In genomic region chr1:156766288-156767100, GRCh38 we compare ENCODE assay signal across 7 cellular contexts. TPM values are rescaled to one million over a fixed set of nuclear protein-coding genes. Genes with fewer than 3 reads are reported as not detected.
DNase-seq lines count a peak whose midpoint lies in the region; ATAC-seq and TF ChIP-seq lines count a peak whose summit lies in the region.

No MANE protein-coding gene starts in this region.

- H3K27me3 ChIP-seq in HCT116 (ENCODE audit: insufficient read depth, low read length): no peaks in the 10 kb centered on the region
- no peaks in the 10 kb centered on the region for H3K27me3 ChIP-seq in PC-3 (ENCODE audit: low read length)
- no peaks in the 10 kb centered on the region for H3K27me3 ChIP-seq in fibroblast of lung (ENCODE audit: control insufficient read depth, insufficient read depth, low read length)

- POLR2A ChIA-PET in HCT116 (lab: Charles Lee): interaction anchor here (0.6 to 1.9 kb wide), 12 partner anchors 10 to 266 kb away, joined by 3 to 14 read pairs (median 4); partner anchors contain the start of genes HDGF, ISG20L2, MEF2D and METTL25B
- POLR2A ChIA-PET in PC-3 (lab: Charles Lee; ENCODE audit: unreplicated experiment): interaction anchor here (0.6 to 1.8 kb wide), 4 partner anchors 15 to 465 kb away, joined by 3 to 7 read pairs (median 6); partner anchors contain the start of genes HDGF, ISG20L2, METTL25B and MRPL24

- RAD21 ChIA-PET in HCT116 (lab: Charles Lee; ENCODE audit: low non-redundant PET in 1 of 2, low total read pairs in 2 of 2, uncharacterized antibody in 2 of 2, unreplicated experiment in 2 of 2): interaction anchor here (1.3 to 1.4 kb wide), 4 partner anchors 14 to 38 kb away, joined by 4 to 5 read pairs (median 4); partner anchors contain the start of genes MRPL24 (in 2 of the 2), ISG20L2 (in 1 of the 2) and METTL25B (in 1 of the 2)

- TF ChIP-seq POLR2A in GM18505 (IDR thresholded peaks at IDR 0.05; ENCODE audit: borderline replicate concordance, extremely low read depth, insufficient read depth, insufficient read length) (peak; percentile 56), HCT116 (IDR thresholded peaks at IDR 0.05; ENCODE audit: borderline replicate concordance, extremely low read depth, insufficient read depth, insufficient read length) (no peak)

- DNase-seq in HCT116 (ENCODE audit: low read depth, low spot score) (no peak), PC-3 (peak; percentile 47), fibroblast of lung (ENCODE audit: low read depth in 2 of 2) (no peak), posterior vena cava (ENCODE audit: low spot score) (peak; percentile 22), hepatic stellate cell (ENCODE audit: low spot score) (no peak), NCI-H2227 treated with DMSO at 0.1 percent for 48 hours (lab: John Stamatoyannopoulos, UW) (no peak)

- H3K36me3 ChIP-seq in HCT116 (ENCODE audit: control insufficient read depth in 1 of 2, insufficient read depth in 2 of 2, low read length in 2 of 2) (peaks cover 0 to 16% of the 10 kb centered on the region in 2 experiments; a peak in 1 of 4 replicates), PC-3 (ENCODE audit: low read depth, low read length) (peaks cover 8% of the 10 kb centered on the region), fibroblast of lung (ENCODE audit: control insufficient read depth, insufficient read depth, low read length) (peaks cover 3% of the 10 kb centered on the region)

- peak overlapping the region; percentile 74 to 95 for H3K4me3 ChIP-seq in HCT116 (replicated peaks in 1 of 2; ENCODE audit: low read depth in 1 of 2, low read length in 2 of 2)
- peak overlapping the region; percentile 74 for H3K4me3 ChIP-seq in PC-3 (ENCODE audit: low read length)
- peak overlapping the region; percentile 51 to 97 (median 82) for H3K4me3 ChIP-seq in fibroblast of lung (replicated peaks in 1 of 4; ENCODE audit: control extremely low read depth in 1 of 4, insufficient read depth in 1 of 4, low read depth in 3 of 4, low read length in 4 of 4)

- no peaks in the 10 kb centered on the region for H3F3A ChIP-seq in PC-3 (ENCODE audit: low read length, unreplicated experiment)

- TF ChIP-seq CTCF in HCT116 (IDR thresholded peaks at IDR 0.05 in 2 of 3, conservative IDR thresholded peaks at IDR 0.05 in 1 of 3; ENCODE audit: borderline replicate concordance in 1 of 3, insufficient read depth in 1 of 3, low read depth in 2 of 3, low read length in 2 of 3) (no peak), PC-3 (conservative IDR thresholded peaks at IDR 0.05; ENCODE audit: low read depth, low read length) (no peak), fibroblast of lung (conservative IDR thresholded peaks at IDR 0.05 in 1 of 2, IDR thresholded peaks at IDR 0.05 in 1 of 2; ENCODE audit: low read depth in 1 of 2, low read length in 2 of 2) (no peak)

- CTCF ChIA-PET in HCT116 (lab: Charles Lee) (interaction anchor here (1.1 to 6.4 kb wide), 6 partner anchors 19 to 164 kb away, joined by 5 to 51 read pairs (median 6); partner anchors contain the start of genes ISG20L2, METTL25B, MRPL24 and NTRK1), PC-3 (lab: Charles Lee) (interaction anchor here (0.6 to 1.3 kb wide), 7 partner anchors 26 to 907 kb away, joined by 3 to 9 read pairs (median 3); partner anchors contain the start of gene MRPL24)

- H3K9me2 ChIP-seq in HCT116 (ENCODE audit: insufficient read depth) (no peaks in the 10 kb centered on the region), PC-3 (replicated peaks; ENCODE audit: low read length) (no peaks in the 10 kb centered on the region)

- H4K20me1 ChIP-seq in HCT116 (ENCODE audit: insufficient read depth) (no peaks in the 10 kb centered on the region), PC-3 (ENCODE audit: low read length) (peaks cover 4% of the 10 kb centered on the region; the same call in 1 of the 2 replicates), fibroblast of lung (ENCODE audit: control insufficient read depth, extremely low read depth, insufficient read depth, low read length) (no peaks in the 10 kb centered on the region)

- H3K9me3 ChIP-seq in HCT116 (ENCODE audit: control insufficient read depth in 1 of 2, insufficient read depth in 1 of 2, low read depth in 1 of 2, low read length in 2 of 2) (no peaks in the 10 kb centered on the region), PC-3 (ENCODE audit: low read length) (no peaks in the 10 kb centered on the region), fibroblast of lung (ENCODE audit: control insufficient read depth, insufficient read depth, low read depth, low read length) (no peaks in the 10 kb centered on the region)

- H3K79me2 ChIP-seq in HCT116 (ENCODE audit: insufficient read depth, low read length) (peaks cover 50% of the 10 kb centered on the region), PC-3 (ENCODE audit: low read length) (peaks cover 50% of the 10 kb centered on the region), fibroblast of lung (ENCODE audit: control insufficient read depth, insufficient read depth, low read length) (peaks cover 38% of the 10 kb centered on the region)

- H2AFZ ChIP-seq in HCT116 (ENCODE audit: low read depth, low read length, poor library complexity, severe bottlenecking) (peak overlapping the region; percentile 36), PC-3 (ENCODE audit: low read length) (peak overlapping the region; percentile 91), fibroblast of lung (ENCODE audit: low read length) (peak overlapping the region; percentile 82)

- H3K4me2 ChIP-seq in HCT116 (ENCODE audit: low read length): peak overlapping the region; percentile 95
- H3K4me2 ChIP-seq in PC-3 (ENCODE audit: low read length): peak overlapping the region; percentile 96
- peak overlapping the region; percentile 95 for H3K4me2 ChIP-seq in fibroblast of lung (ENCODE audit: extremely low read depth, insufficient read depth, low read length)

- TF ChIP-seq RAD21 in HCT116 (IDR thresholded peaks at IDR 0.05; ENCODE audit: low read depth): no peak

- H3K27ac ChIP-seq in HCT116 (ENCODE audit: low read depth, low read length) (peak overlapping the region; percentile 85), PC-3 (ENCODE audit: low read length) (peak overlapping the region; percentile 74), fibroblast of lung (ENCODE audit: insufficient read depth, low read length) (peak overlapping the region; percentile 93)

- peak overlapping the region; percentile 98 for H3K9ac ChIP-seq in HCT116 (ENCODE audit: low read length)
- H3K9ac ChIP-seq in PC-3 (ENCODE audit: low read length): peak overlapping the region; percentile 98
- peak overlapping the region; percentile 54 for H3K9ac ChIP-seq in fibroblast of lung (ENCODE audit: insufficient read depth, low read length)

- peaks cover 13 to 19% of the 10 kb centered on the region in 2 experiments for H3K4me1 ChIP-seq in HCT116 (ENCODE audit: control insufficient read depth in 1 of 2, insufficient read depth in 2 of 2, low read length in 2 of 2)
- peaks cover 31% of the 10 kb centered on the region for H3K4me1 ChIP-seq in PC-3 (ENCODE audit: insufficient read depth, low read length)
- no peaks in the 10 kb centered on the region for H3K4me1 ChIP-seq in fibroblast of lung (ENCODE audit: control insufficient read depth, extremely low read depth, insufficient read depth, low read length)

- BruUV-seq in HCT116 (replicated peaks; lab: Mats Ljungman, UMichigan) (TSS peak; percentile 87), PC-3 (replicated peaks; lab: Mats Ljungman, UMichigan) (TSS peak; percentile 81)

- intact Hi-C loops in HCT116 (cut with micrococcal nuclease) (loop anchor here (1.0 to 5.0 kb wide), 5 partner anchors 14 to 79 kb away; partner anchors contain the start of genes ISG20L2, METTL25B and MRPL24), PC-3 (cut with micrococcal nuclease) (loop anchor here (1.0 kb wide), 3 partner anchors 14 to 38 kb away; partner anchors contain the start of genes ISG20L2, METTL25B and MRPL24), posterior vena cava (cut with DNase I) (no loop called here)

- peak; percentile 16 for ATAC-seq in GM18505 (IDR thresholded peaks at IDR 0.05; ENCODE audit: unreplicated experiment)
- ATAC-seq in HCT116: peak; percentile 42
- ATAC-seq in PC-3: peak; percentile 16

TF ChIP-seq in HCT116, 20 proteins besides CTCF, POLR2A, EP300 and RAD21 (continues in another document):
- TF ChIP-seq POLR2AphosphoS5 (IDR thresholded peaks at IDR 0.05; ENCODE audit: low read depth, low read length): peak; percentile 72

RNA-seq across cellular contexts. Expression of gene PRCC, which starts 0.8 kb away (rescaled TPM):
- 78.1 TPM for total RNA-seq in HCT116 (2021; ENCODE audit: unreplicated experiment)
- 46.0 and 53.9 TPM in 2 replicates for polyA plus RNA-seq in HCT116 (2012)
- 103 TPM in 2 replicates for total RNA-seq in PC-3 (2014; rRNA removed)
- 10.5 and 13.2 TPM in 2 replicates for total RNA-seq in fibroblast of lung
- 52.0 and 75.8 TPM in 2 replicates for polyA plus RNA-seq in fibroblast of lung
- polyA plus RNA-seq in fibroblast of lung (2012): 41.9 and 48.7 TPM in 2 replicates
- polyA minus RNA-seq in fibroblast of lung (ENCODE audit: low replicate concordance): 98.8 and 140 TPM in 2 replicates
- 10 to 100 TPM; 44.3 to 48.6 TPM for total RNA-seq in posterior vena cava

RNA-seq across cellular contexts. Expression of gene HDGF, which starts 15.0 kb away (rescaled TPM):
- 304 TPM for total RNA-seq in HCT116 (2021; ENCODE audit: unreplicated experiment)
- polyA plus RNA-seq in HCT116 (2012): 151 and 187 TPM in 2 replicates
- total RNA-seq in PC-3 (2014; rRNA removed): 586 and 1,030 TPM in 2 replicates
- 108 and 138 TPM in 2 replicates for total RNA-seq in fibroblast of lung
- 99.1 and 126 TPM in 2 replicates for polyA plus RNA-seq in fibroblast of lung
- polyA plus RNA-seq in fibroblast of lung (2012): 169 and 241 TPM in 2 replicates
- polyA minus RNA-seq in fibroblast of lung (ENCODE audit: low replicate concordance): 156 and 196 TPM in 2 replicates
- total RNA-seq in posterior vena cava: 100 to 1,000 TPM; 101 to 126 TPM

RNA-seq across cellular contexts. Expression of gene MRPL24, which starts 25.6 kb away (rescaled TPM):
- total RNA-seq in HCT116 (2021; ENCODE audit: unreplicated experiment): 111 TPM
- polyA plus RNA-seq in HCT116 (2012): 106 and 142 TPM in 2 replicates
- total RNA-seq in PC-3 (2014; rRNA removed): 232 and 275 TPM in 2 replicates
- 39.8 and 58.8 TPM in 2 replicates for total RNA-seq in fibroblast of lung
- polyA plus RNA-seq in fibroblast of lung: 67.2 and 108 TPM in 2 replicates
- 84.6 and 128 TPM in 2 replicates for polyA plus RNA-seq in fibroblast of lung (2012)
- 49.8 and 84.4 TPM in 2 replicates for polyA minus RNA-seq in fibroblast of lung (ENCODE audit: low replicate concordance)
- total RNA-seq in posterior vena cava: 10 to 100 TPM; 60.5 to 63.7 TPM

RNA-seq across cellular contexts. Expression of gene ISG20L2, which starts 37.9 kb away (rescaled TPM):
- total RNA-seq in HCT116 (2021; ENCODE audit: unreplicated experiment) (41.7 TPM), PC-3 (2014; rRNA removed) (39.2 and 51.7 TPM in 2 replicates), fibroblast of lung (5.4 and 5.8 TPM in 2 replicates), posterior vena cava (10 to 100 TPM; 17.3 to 20.3 TPM)
- polyA plus RNA-seq in HCT116 (2012): 19.9 and 23.3 TPM in 2 replicates
- polyA plus RNA-seq in fibroblast of lung: 23.6 and 29.9 TPM in 2 replicates
- polyA plus RNA-seq in fibroblast of lung (2012): 17.3 and 18.9 TPM in 2 replicates
- 64.3 and 80.6 TPM in 2 replicates for polyA minus RNA-seq in fibroblast of lung (ENCODE audit: low replicate concordance)

RNA-seq across cellular contexts. Expression of gene METTL25B, which starts 38.2 kb away (rescaled TPM):
- total RNA-seq in HCT116 (2021; ENCODE audit: unreplicated experiment): 36.5 TPM
- polyA plus RNA-seq in HCT116 (2012): 32.6 and 39.7 TPM in 2 replicates
- total RNA-seq in PC-3 (2014; rRNA removed): 10.4 and 14.6 TPM in 2 replicates
- total RNA-seq in fibroblast of lung: 12.6 and 17.3 TPM in 2 replicates
- polyA plus RNA-seq in fibroblast of lung: 5.5 and 6.4 TPM in 2 replicates
- polyA plus RNA-seq in fibroblast of lung (2012): 8.4 and 10.4 TPM in 2 replicates
- 13.9 and 23.2 TPM in 2 replicates for polyA minus RNA-seq in fibroblast of lung (ENCODE audit: low replicate concordance)
- total RNA-seq in posterior vena cava: 10 to 100 TPM; 19.6 to 21.6 TPM

Comparison
In these comparisons a context has a peak if more than half of its experiments do, and no peak if none do; other contexts are left out.
1. DNase-seq: peak in PC-3 (single experiment) and posterior vena cava (single experiment); none in HCT116 (single experiment), fibroblast of lung (0 of 2), hepatic stellate cell (single experiment) and NCI-H2227 treated with DMSO at 0.1 percent for 48 hours (single experiment).
2. H2AFZ ChIP-seq: peak in every context shown above with its lines; median percentile 91 in PC-3; 82 in fibroblast of lung; 36 in HCT116.
3. intact Hi-C loops: an anchor here in HCT116 (1.0 to 5.0 kb wide) and PC-3 (1.0 kb wide); none called in posterior vena cava.
4. Peak in every context shown above with its lines, with median percentiles within 50 percentile points of each other: ATAC-seq, H3K27ac ChIP-seq, H3K4me2 ChIP-seq, H3K4me3 ChIP-seq and H3K9ac ChIP-seq.